ENCODE assay signal across 13 cellular contexts in the genomic region with DNA sequence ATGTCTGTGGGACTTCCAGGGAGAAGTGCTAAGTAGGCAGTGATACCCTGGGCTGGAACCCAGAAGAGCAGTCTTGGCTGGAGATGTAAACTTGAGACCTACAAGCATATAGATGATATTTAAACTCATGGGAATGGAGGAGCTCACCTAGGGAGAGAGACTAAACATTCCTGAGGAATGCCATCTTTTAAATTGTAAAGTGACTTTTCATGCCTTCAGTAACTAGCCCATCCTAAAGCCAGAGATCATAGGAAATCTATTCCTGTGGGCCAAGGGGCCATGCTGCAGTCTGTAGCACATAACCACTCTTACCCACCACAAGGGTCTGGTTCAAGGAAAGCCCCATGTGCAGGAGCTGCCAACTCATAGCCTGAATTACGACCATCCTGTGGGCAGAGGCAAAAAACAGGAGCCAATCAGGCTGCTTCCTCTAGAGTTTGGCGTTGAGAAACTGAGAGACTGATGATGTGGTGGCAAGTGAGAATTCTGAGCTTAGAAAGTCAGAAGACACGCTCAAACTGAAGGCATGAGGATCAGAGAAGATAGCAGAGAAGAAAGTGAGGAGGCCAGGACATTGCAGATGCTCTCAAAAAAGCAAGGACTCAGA. TPM values are rescaled to one million over a fixed set of nuclear protein-coding genes. Genes with fewer than 3 reads are reported as not detected.
A peak's percentile ranks its signal among the peaks of the same experiment; 100 is the strongest.
DNase-seq lines count a peak whose midpoint lies in the region; ATAC-seq and TF ChIP-seq lines count a peak whose summit lies in the region.
"Had no signal": no experiment of that assay in that cellular context is flagged by ENCODE, and none has a peak within 500 bp of the region (broad histone marks: within the 10 kb centered on the region; RNA-seq: fewer than 3 reads in every experiment).

No MANE protein-coding gene starts in this region.

- ATAC-seq in GM18909 (IDR thresholded peaks at IDR 0.05; ENCODE audit: poor library complexity, unreplicated experiment), result peak; percentile 71
- ATAC-seq in GM21619 (IDR thresholded peaks at IDR 0.05; ENCODE audit: unreplicated experiment), result peak; percentile 61
- peak; percentile 68 for ATAC-seq in HG03442 (IDR thresholded peaks at IDR 0.05; ENCODE audit: unreplicated experiment)

- TF ChIP-seq CTCF in neutrophil (IDR thresholded peaks at IDR 0.05), result no peak

- H3K27ac ChIP-seq in neutrophil, result peak overlapping the region; percentile 61

- DNase-seq in stimulated activated naive CD4-positive, alpha-beta T cell (lab: John Stamatoyannopoulos, UW), result no peak
- DNase-seq in MG63 (no peak), amygdala (lab: John Stamatoyannopoulos, UW) (no peak), activated gamma-delta T cell treated with Interleukin-2 at 50 U/mL for 16 hours (no peak)
- DNase-seq: C1 segment of cervical spinal cord, NCI-H1105 treated with DMSO at 0.1 percent for 48 hours, NCI-H345, sigmoid colon had no signal

- H3K9me3 ChIP-seq in neutrophil, result no peaks in the 10 kb centered on the region
- H3K9me3 ChIP-seq in MG63, result no peaks in the 10 kb centered on the region
- H3K9me3 ChIP-seq: sigmoid colon had no signal

- H3K27me3 ChIP-seq in neutrophil (no peaks in the 10 kb centered on the region), MG63 (no peaks in the 10 kb centered on the region)
- H3K27me3 ChIP-seq: sigmoid colon had no signal

- no peak overlapping the region for H3K4me3 ChIP-seq in neutrophil (ENCODE audit: low read depth in 1 of 2, low read length in 1 of 2)
- H3K4me3 ChIP-seq in MG63, result no peak overlapping the region
- H3K4me3 ChIP-seq: lung, sigmoid colon had no signal

- H3K4me1 ChIP-seq in neutrophil (ENCODE audit: control insufficient read depth in 1 of 2, insufficient read depth in 1 of 2, low read depth in 1 of 2, low read length in 1 of 2), result peaks cover 50 to 76% of the 10 kb centered on the region in 2 experiments

- H3K36me3 ChIP-seq in neutrophil, result no peaks in the 10 kb centered on the region
- H3K36me3 ChIP-seq in MG63, result no peaks in the 10 kb centered on the region
- H3K36me3 ChIP-seq: sigmoid colon had no signal

RNA-seq across cellular contexts. Expression of a gene that starts 37.5 kb away (rescaled TPM):
- 13.5 and 24.6 TPM in 2 replicates for total RNA-seq in MG63 (2014; rRNA removed; shearing (Covaris generic); ENCODE audit: low replicate concordance)
